In the genomic region with DNA sequence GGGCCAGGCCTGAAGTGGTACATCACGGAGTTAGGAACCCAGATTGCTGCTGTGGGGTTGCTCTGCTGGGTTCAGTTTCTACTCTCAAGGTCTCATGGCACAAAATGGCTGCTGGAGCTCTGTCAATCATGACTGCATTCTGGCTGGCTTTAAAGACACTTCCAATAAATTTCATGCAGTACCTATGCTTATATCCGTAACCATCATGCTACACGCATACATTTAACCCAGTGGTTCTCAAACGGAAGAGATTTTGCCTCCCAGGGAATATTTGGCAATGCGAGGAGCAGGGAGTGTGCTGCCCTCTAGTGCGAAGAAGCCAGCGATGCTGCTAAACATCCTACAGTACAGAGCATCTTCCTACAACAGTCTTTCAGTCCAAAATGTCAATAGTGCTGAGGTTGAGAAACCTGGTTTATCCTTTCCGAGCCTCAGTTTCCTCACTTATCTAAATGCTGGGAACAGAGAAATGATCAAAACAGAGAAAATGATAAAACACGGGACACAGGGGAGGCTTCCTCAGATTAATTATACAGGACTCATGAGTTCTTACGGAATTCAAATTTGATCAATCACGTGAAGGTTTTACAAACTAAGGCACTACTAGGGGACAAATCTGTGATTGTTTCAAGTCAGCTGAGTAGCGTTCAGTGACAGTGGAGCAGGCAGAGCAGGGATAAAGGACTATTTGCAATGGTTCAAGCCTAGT, we compare ENCODE assay signal across 1 cellular context.
TF ChIP-seq lines count a peak whose summit lies in the region.

No MANE protein-coding gene starts in this region.

TF ChIP-seq in H1, 55 proteins besides CTCF, POLR2A, EP300 and RAD21:
- TF ChIP-seq TEAD4 (IDR thresholded peaks at IDR 0.05; ENCODE audit: low read depth, low read length) (0 out of 2 replicates have a peak, but pooled peaks have one; percentile 31), CEBPB (IDR thresholded peaks at IDR 0.05; ENCODE audit: low read depth, low read length) (peak; percentile 7; the same call in 1 of the 2 replicates), KDM1A (IDR thresholded peaks at IDR 0.05; ENCODE audit: borderline replicate concordance, low read length) (peak; percentile 97), EGR1 (IDR thresholded peaks at IDR 0.05; ENCODE audit: borderline replicate concordance, low read depth, low read length) (no peak)
TF ChIP-seq in H1: peak in this region for 3.
